14 cellular contexts compared by ENCODE assay signal in the genomic region with DNA sequence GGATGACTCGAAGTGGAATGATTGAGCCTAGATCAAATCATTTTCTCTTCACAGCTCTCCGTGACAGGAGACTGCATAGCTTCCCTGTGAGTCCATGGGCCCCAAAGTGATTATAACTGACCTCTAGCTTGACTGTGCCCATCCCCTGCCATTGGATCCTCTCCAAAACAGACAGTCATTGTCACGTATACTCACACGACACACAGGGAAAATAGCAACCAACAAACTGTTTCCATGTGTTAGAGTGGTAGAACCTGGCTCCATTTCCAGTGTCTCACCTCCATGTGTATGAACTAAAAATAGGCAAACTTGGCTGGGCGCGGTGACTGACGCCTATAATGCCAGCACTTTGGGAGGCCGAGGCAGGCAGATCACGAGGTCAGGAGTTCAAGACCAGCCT. TPM values are rescaled to one million over a fixed set of nuclear protein-coding genes. Genes with fewer than 3 reads are reported as not detected.
A peak's percentile ranks its signal among the peaks of the same experiment; 100 is the strongest.
DNase-seq lines count a peak whose midpoint lies in the region; ATAC-seq and TF ChIP-seq lines count a peak whose summit lies in the region.
"Had no signal": no experiment of that assay in that cellular context is flagged by ENCODE, and none has a peak within 500 bp of the region (broad histone marks: within the 10 kb centered on the region; RNA-seq: fewer than 3 reads in every experiment).

No MANE protein-coding gene starts in this region.

- H3K79me1 ChIP-seq in mesenchymal stem cell (replicated peaks; ENCODE audit: low read length, poor library complexity, severe bottlenecking) = peaks cover 28% of the 10 kb centered on the region

- H3K18ac ChIP-seq in mesenchymal stem cell (ENCODE audit: low read depth in 1 of 2, low read length in 2 of 2) = peak overlapping the region in 1 of 2 experiments; percentile 19

- no peak overlapping the region for H2BK120ac ChIP-seq in mesenchymal stem cell (ENCODE audit: low read depth, low read length)

- peaks cover 2% of the 10 kb centered on the region for H3K36me3 Mint-ChIP-seq in chondrocyte (ENCODE audit: low read depth)

- no peak overlapping the region for H3K23ac ChIP-seq in mesenchymal stem cell (ENCODE audit: low read length in 2 of 2)

- CTCF ChIA-PET in BJ (lab: Yijun Ruan, JAX) = no interaction called here

- H3K27ac Mint-ChIP-seq in chondrocyte (ENCODE audit: unreplicated experiment) = peak overlapping the region; percentile 98
- H3K27ac Mint-ChIP-seq: activated naive CD8-positive, alpha-beta T cell; stimulated activated naive B cell treated with anti-CD40 and anti-IgM and Interleukin-4, amounts not matched to agents 10 μg/mL and 1 μg/mL and 100 μg/mL, for 72 hours had no signal

- H3K4me3 ChIP-seq in BJ (ENCODE audit: low read depth, low read length) (no peak overlapping the region), mesenchymal stem cell (ENCODE audit: insufficient read depth in 1 of 2, low read depth in 1 of 2, low read length in 2 of 2) (no peak overlapping the region)

- peak; percentile 94 for DNase-seq in BJ (ENCODE audit: low read depth)
- DNase-seq in M059J (ENCODE audit: low read depth) = peak; percentile 100
- DNase-seq in chondrocyte (ENCODE audit: low spot score) = no peak
- DNase-seq in mesenchymal stem cell = peak; percentile 93
- DNase-seq in NCI-H1092 (lab: John Stamatoyannopoulos, UW) = no peak
- no peak for DNase-seq in activated CD8-positive, alpha-beta memory T cell treated with anti-CD3 and anti-CD28 coated beads, Interleukin-2, amount 50 U/mL, for 48 hours
- DNase-seq: mesendoderm; NCI-H345; RPMI8226; stimulated activated CD4-positive, alpha-beta T cell treated with anti-CD3 and anti-CD28 coated beads, Interleukin-1b, Interleukin-23, amount 100 ng/mL, for 48 hours; stimulated activated naive B cell treated with anti-CD40 and anti-IgM and Interleukin-4, amounts not matched to agents 10 μg/mL and 1 μg/mL and 100 μg/mL, for 72 hours had no signal

- H3K9ac ChIP-seq in mesenchymal stem cell (ENCODE audit: low read length) = peak overlapping the region; percentile 37

- no peak overlapping the region for H3K4me3 Mint-ChIP-seq in chondrocyte (ENCODE audit: unreplicated experiment)
- H3K4me3 Mint-ChIP-seq: activated naive CD8-positive, alpha-beta T cell; stimulated activated naive B cell treated with anti-CD40 and anti-IgM and Interleukin-4, amounts not matched to agents 10 μg/mL and 1 μg/mL and 100 μg/mL, for 72 hours had no signal

- no peak overlapping the region for H2AK5ac ChIP-seq in mesenchymal stem cell (ENCODE audit: low read length, severe bottlenecking)

- TF ChIP-seq POLR2A in GM18505 (IDR thresholded peaks at IDR 0.05; ENCODE audit: borderline replicate concordance, extremely low read depth, insufficient read depth, insufficient read length) = no peak

- H3K4me1 ChIP-seq in mesenchymal stem cell (ENCODE audit: control insufficient read depth, insufficient read depth, low read depth, low read length) = peaks cover 26% of the 10 kb centered on the region

- H3K27me3 ChIP-seq in BJ (ENCODE audit: control insufficient read depth, insufficient read depth, low read length) (no peaks in the 10 kb centered on the region), mesenchymal stem cell (ENCODE audit: control insufficient read depth in 1 of 2, insufficient read depth in 1 of 2, low read length in 2 of 2) (no peaks in the 10 kb centered on the region)

- no peak overlapping the region for H3K14ac ChIP-seq in mesenchymal stem cell (ENCODE audit: low read length in 2 of 2)

- peaks cover 2% of the 10 kb centered on the region for H3K36me3 ChIP-seq in BJ (ENCODE audit: control insufficient read depth, insufficient read depth, low read length)
- peaks cover 7 to 11% of the 10 kb centered on the region in 2 experiments for H3K36me3 ChIP-seq in mesenchymal stem cell (ENCODE audit: control insufficient read depth in 1 of 2, insufficient read depth in 2 of 2, low read depth in 1 of 2, low read length in 2 of 2)

- H3K9me3 Mint-ChIP-seq in chondrocyte (ENCODE audit: low read depth) = no peaks in the 10 kb centered on the region
- H3K9me3 Mint-ChIP-seq: stimulated activated naive B cell treated with anti-CD40 and anti-IgM and Interleukin-4, amounts not matched to agents 10 μg/mL and 1 μg/mL and 100 μg/mL, for 72 hours had no signal

- peak overlapping the region; percentile 71 for H4K8ac ChIP-seq in mesenchymal stem cell (ENCODE audit: low read length)

- H3K4me1 Mint-ChIP-seq in chondrocyte (ENCODE audit: low read depth) = peaks cover 71% of the 10 kb centered on the region

- POLR2A ChIA-PET in BJ (lab: Charles Lee) = no interaction called here

- no peak overlapping the region for H2BK5ac ChIP-seq in mesenchymal stem cell (ENCODE audit: low read depth, low read length, poor library complexity, severe bottlenecking)

- no peaks in the 10 kb centered on the region for H3K9me3 ChIP-seq in mesenchymal stem cell (ENCODE audit: control insufficient read depth, low read length)

- H3K4ac ChIP-seq in mesenchymal stem cell (ENCODE audit: low read depth in 1 of 2, low read length in 2 of 2) = peak overlapping the region in 1 of 2 experiments; percentile 37

- ATAC-seq in GM18505 (IDR thresholded peaks at IDR 0.05; ENCODE audit: unreplicated experiment) (no peak), GM18511 (IDR thresholded peaks at IDR 0.05; ENCODE audit: unreplicated experiment) (no peak)
- ATAC-seq: stimulated activated naive B cell treated with anti-CD40 and anti-IgM and Interleukin-4, amounts not matched to agents 10 μg/mL and 1 μg/mL and 100 μg/mL, for 72 hours had no signal

- TF ChIP-seq CTCF in BJ (IDR thresholded peaks at IDR 0.05; ENCODE audit: insufficient read depth, low read depth, low read length) = no peak
- no peak for TF ChIP-seq CTCF in chondrocyte (IDR thresholded peaks at IDR 0.05)

- H2BK15ac ChIP-seq in mesenchymal stem cell (ENCODE audit: low read depth, poor library complexity, severe bottlenecking) = no peak overlapping the region

- no peak overlapping the region for H2AFZ ChIP-seq in mesenchymal stem cell (ENCODE audit: low read depth, low read length)

- peak overlapping the region in 1 of 2 experiments; percentile 90 for H2BK12ac ChIP-seq in mesenchymal stem cell (ENCODE audit: low read length in 2 of 2)

- no peak overlapping the region for H3K4me2 ChIP-seq in mesenchymal stem cell (ENCODE audit: low read length, poor library complexity, severe bottlenecking)

- H4K91ac ChIP-seq in mesenchymal stem cell (ENCODE audit: low read length) = no peak overlapping the region

- no peak overlapping the region for H3K27ac ChIP-seq in mesenchymal stem cell (ENCODE audit: low read length, poor library complexity, severe bottlenecking)

- WGBS in mesenchymal stem cell = 49% methylated on average over 8 of the region's 9 CpGs

- no peaks in the 10 kb centered on the region for H3K27me3 Mint-ChIP-seq in chondrocyte (ENCODE audit: low read depth)
- H3K27me3 Mint-ChIP-seq: activated naive CD8-positive, alpha-beta T cell; stimulated activated naive B cell treated with anti-CD40 and anti-IgM and Interleukin-4, amounts not matched to agents 10 μg/mL and 1 μg/mL and 100 μg/mL, for 72 hours had no signal

RNA-seq across cellular contexts. Expression of a gene that starts 48.8 kb away (rescaled TPM):
- 2.6 and 4.6 TPM in 2 replicates for polyA plus RNA-seq in BJ (2011; rRNA removed)
- 1.9 and 2.1 TPM in 2 replicates for polyA minus RNA-seq in BJ (2011; rRNA and poly(A)+ RNA removed)
- 0.37 and 0.39 TPM in 2 replicates for total RNA-seq in M059J (2014; rRNA removed; shearing (Covaris generic))
- total RNA-seq in chondrocyte = 1.0 to 1.8 TPM (median 1.7 TPM) in 3 replicates
- polyA plus RNA-seq in mesenchymal stem cell (2013, experiment 1 of 2) = 0.41 TPM
- 0.47 TPM for polyA plus RNA-seq in mesenchymal stem cell (2013, experiment 2 of 2)

Comparison
In these comparisons a context has a peak if more than half of its experiments do, and no peak if none do; other contexts are left out.
1. DNase-seq: peak in BJ (single experiment), M059J (single experiment) and mesenchymal stem cell (single experiment); none in chondrocyte (single experiment), NCI-H1092 (single experiment) and activated CD8-positive, alpha-beta memory T cell treated with anti-CD3 and anti-CD28 coated beads, Interleukin-2, amount 50 U/mL, for 48 hours (single experiment).